ENCODE assay signal across 1 cellular context in the genomic region with DNA sequence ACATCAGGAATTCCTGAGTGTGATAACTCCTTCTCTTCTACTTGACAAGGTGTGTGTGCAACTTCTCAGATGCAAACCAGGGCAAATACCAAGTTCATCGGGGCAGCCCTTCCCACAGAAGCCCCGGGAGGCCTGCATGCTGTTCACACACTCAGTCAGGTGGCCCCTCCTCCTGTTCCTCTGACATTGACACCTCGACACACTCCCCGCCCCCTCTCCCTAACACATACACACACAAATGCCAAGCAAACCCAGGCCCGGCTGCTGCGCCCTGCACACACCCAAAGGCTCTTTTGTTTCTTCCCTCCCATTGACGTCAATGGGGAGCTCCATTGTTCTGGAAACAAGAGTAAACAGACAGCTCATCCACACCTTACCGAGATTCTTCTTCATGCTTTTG.
TF ChIP-seq lines count a peak whose summit lies in the region.

No MANE protein-coding gene starts in this region.

TF ChIP-seq in endothelial cell of umbilical vein, 7 proteins besides CTCF, POLR2A, EP300 and RAD21:
- TF ChIP-seq POLR2AphosphoS5 (IDR thresholded peaks at IDR 0.05; ENCODE audit: insufficient read depth, low read depth, low read length): no peak
- TF ChIP-seq FOS (IDR thresholded peaks at IDR 0.05; ENCODE audit: borderline replicate concordance, insufficient read depth, low read length): no peak
- TF ChIP-seq GATA2 (IDR thresholded peaks at IDR 0.05; ENCODE audit: insufficient read depth, insufficient read length, low read depth, low read length): no peak
- TF ChIP-seq MYC (IDR thresholded peaks at IDR 0.05; ENCODE audit: low read depth, low read length): no peak
- TF ChIP-seq, protein P1, sequence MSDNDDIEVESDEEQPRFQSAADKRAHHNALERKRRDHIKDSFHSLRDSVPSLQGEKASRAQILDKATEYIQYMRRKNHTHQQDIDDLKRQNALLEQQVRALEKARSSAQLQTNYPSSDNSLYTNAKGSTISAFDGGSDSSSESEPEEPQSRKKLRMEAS (IDR thresholded peaks at IDR 0.05; ENCODE audit: insufficient read depth, insufficient read length): no peak
- TF ChIP-seq JUN (IDR thresholded peaks at IDR 0.05; ENCODE audit: borderline replicate concordance, insufficient read depth, insufficient read length, low read depth): no peak
- TF ChIP-seq EZH2 (IDR thresholded peaks at IDR 0.05; ENCODE audit: borderline replicate concordance, low read depth, low read length, severe bottlenecking): no peak
